21 cellular contexts compared by ENCODE assay signal in genomic region chr17:623121-623520, GRCh38.
"Had no signal": no experiment of that assay in that cellular context is flagged by ENCODE, and none has a peak within 500 bp of the region (broad histone marks: within the 10 kb centered on the region; RNA-seq: fewer than 3 reads in every experiment).

No MANE protein-coding gene starts in this region.

- H3K36me3 Mint-ChIP-seq: natural killer cell had no signal

- H3K4me3 ChIP-seq: heart right ventricle, hepatocyte, left ventricle myocardium inferior, lung, right atrium auricular region, skin epidermis, spleen, tibial nerve, upper lobe of left lung, vagina had no signal

- H3K27me3 ChIP-seq: heart right ventricle, hepatocyte, right atrium auricular region, spleen, tibial nerve, upper lobe of left lung, vagina had no signal

- H3K4me2 ChIP-seq: hepatocyte had no signal

- DNase-seq: heart right ventricle; left ventricle myocardium inferior; naive B cell; natural killer cell; occipital lobe; spleen; stimulated activated CD4-positive, alpha-beta T cell treated with anti-CD3 and anti-CD28 coated beads, Interleukin-4, amount 100 ng/mL, for 24 hours; stimulated activated naive CD4-positive, alpha-beta T cell treated with Interleukin-2 at 50 U/mL for 16 hours; stimulated activated naive CD8-positive, alpha-beta T cell treated with anti-CD3 and anti-CD28 coated beads, Interleukin-15, amount 100 ng/mL, for 72 hours; substantia nigra; upper lobe of left lung had no signal

- H3K4me3 Mint-ChIP-seq: mesothelial cell of epicardium; natural killer cell; stimulated activated memory B cell treated with anti-CD40 and anti-IgM and Interleukin-4, amounts not matched to agents 10 μg/mL and 1 μg/mL and 100 μg/mL, for 72 hours; stimulated activated naive CD8-positive, alpha-beta T cell treated with anti-CD3 and anti-CD28 coated beads, Interleukin-15, amount 100 ng/mL, for 72 hours had no signal

- H2AFZ ChIP-seq: hepatocyte had no signal

- H3K4me1 ChIP-seq: right atrium auricular region, tibial nerve, upper lobe of left lung, vagina had no signal

- H3K9me3 Mint-ChIP-seq: mesothelial cell of epicardium; naive B cell; natural killer cell; stimulated activated memory B cell treated with anti-CD40 and anti-IgM and Interleukin-4, amounts not matched to agents 10 μg/mL and 1 μg/mL and 100 μg/mL, for 72 hours; stimulated activated naive CD8-positive, alpha-beta T cell treated with anti-CD3 and anti-CD28 coated beads, Interleukin-15, amount 100 ng/mL, for 72 hours had no signal

- H3K27ac ChIP-seq: hepatocyte, left ventricle myocardium inferior, right atrium auricular region, skin epidermis, spleen, tibial nerve, upper lobe of left lung, vagina had no signal

- H3K9me3 ChIP-seq: heart right ventricle, left ventricle myocardium inferior, right atrium auricular region, spleen, tibial nerve, upper lobe of left lung, vagina had no signal

- H3K27ac Mint-ChIP-seq: mesothelial cell of epicardium; natural killer cell; stimulated activated memory B cell treated with anti-CD40 and anti-IgM and Interleukin-4, amounts not matched to agents 10 μg/mL and 1 μg/mL and 100 μg/mL, for 72 hours had no signal

- ATAC-seq: heart right ventricle; natural killer cell; sciatic nerve; stimulated activated memory B cell treated with anti-CD40 and anti-IgM and Interleukin-4, amounts not matched to agents 10 μg/mL and 1 μg/mL and 100 μg/mL, for 72 hours; stimulated activated naive CD8-positive, alpha-beta T cell treated with anti-CD3 and anti-CD28 coated beads, Interleukin-15, amount 100 ng/mL, for 72 hours had no signal

- H3K27me3 Mint-ChIP-seq: naive B cell; progenitor cell of endocrine pancreas; stimulated activated memory B cell treated with anti-CD40 and anti-IgM and Interleukin-4, amounts not matched to agents 10 μg/mL and 1 μg/mL and 100 μg/mL, for 72 hours; stimulated activated naive CD8-positive, alpha-beta T cell treated with anti-CD3 and anti-CD28 coated beads, Interleukin-15, amount 100 ng/mL, for 72 hours had no signal

- H3K79me2 ChIP-seq: hepatocyte had no signal

- H3K4me1 Mint-ChIP-seq: mesothelial cell of epicardium had no signal
